In the genomic region with DNA sequence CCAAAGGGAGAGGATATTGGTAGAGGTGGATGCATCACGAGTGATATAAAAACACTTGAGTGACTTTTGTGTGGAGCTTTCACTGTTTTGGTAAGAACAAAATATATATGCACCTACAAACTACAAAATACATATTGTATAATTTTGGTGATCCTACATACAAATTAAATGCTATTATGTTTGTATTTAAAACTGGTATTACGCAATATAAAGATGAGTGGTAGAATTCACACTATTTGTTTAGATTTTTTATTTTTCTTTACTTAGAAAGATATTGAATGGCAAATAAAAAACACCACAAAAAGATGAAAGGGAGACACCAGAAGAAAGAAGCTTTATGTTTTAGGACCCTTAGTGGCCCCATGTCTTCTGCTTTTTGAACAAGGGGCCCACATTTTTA, we compare ENCODE assay signal across 9 cellular contexts.
"Had no signal": no experiment of that assay in that cellular context is flagged by ENCODE, and none has a peak within 500 bp of the region (broad histone marks: within the 10 kb centered on the region; RNA-seq: fewer than 3 reads in every experiment).

No MANE protein-coding gene starts in this region.

- FAIRE-seq: HTR-8/SVneo had no signal

- H3K27ac ChIP-seq: KMS-11 had no signal

- ATAC-seq: GM23338, HCT116 had no signal

- H2AFZ ChIP-seq: GM23338 had no signal

- H3K9me3 ChIP-seq: HAP-1 had no signal

- H3K4me2 ChIP-seq: GM23338, KMS-11 had no signal

- H3K36me3 ChIP-seq: HAP-1 had no signal

- H3K4me3 ChIP-seq: GM23338, HAP-1 had no signal

- DNase-seq: H7, HFFc6, Karpas-422, KBM-7 had no signal

- H3K4me1 ChIP-seq: HAP-1 had no signal

- H3K9ac ChIP-seq: KMS-11 had no signal
